ENCODE assay signal across 8 cellular contexts in genomic region chr17:76278952-76279741, GRCh38. TPM values are rescaled to one million over a fixed set of nuclear protein-coding genes. Genes with fewer than 3 reads are reported as not detected.
DNase-seq lines count a peak whose midpoint lies in the region; ATAC-seq and TF ChIP-seq lines count a peak whose summit lies in the region.

No MANE protein-coding gene starts in this region.

- ATAC-seq in DND-41 (ENCODE audit: insufficient read depth, low read depth) (peak; percentile 97), HG03520 (IDR thresholded peaks at IDR 0.05; ENCODE audit: unreplicated experiment) (peak; percentile 47), lower lobe of right lung (peak; percentile 91 to 95), HG02852 (IDR thresholded peaks at IDR 0.05; ENCODE audit: unreplicated experiment) (no peak)

- H2AFZ ChIP-seq in DND-41 (ENCODE audit: low read depth, low read length) = no peak overlapping the region

- no peaks in the 10 kb centered on the region for H3K27me3 ChIP-seq in DND-41 (ENCODE audit: insufficient read depth, low read length, poor library complexity)
- no peaks in the 10 kb centered on the region for H3K27me3 ChIP-seq in lower lobe of right lung (ENCODE audit: low read depth)

- DNase-seq in DND-41 (peak; percentile 85), NCI-H82 treated with DMSO at 0.1 percent for 48 hours (lab: John Stamatoyannopoulos, UW; ENCODE audit: unreplicated experiment) (peak; percentile 60), dermis blood vessel endothelial cell (peak; percentile 83), lower lobe of right lung (peak; percentile 92)
- DNase-seq in activated CD4-positive, alpha-beta T cell treated with anti-CD3 and anti-CD28 coated beads, Interleukin-2, amount 50 U/mL, for 4 hours = peak; percentile 84 to 86
- DNase-seq in stimulated activated CD8-positive, alpha-beta memory T cell treated with anti-CD3 and anti-CD28 coated beads, Interleukin-12 subunit alpha, Interleukin-12 subunit beta, amount 100 ng/mL, for 1 hour (ENCODE audit: low read depth) = peak; percentile 79

- H3K9ac ChIP-seq in DND-41 (ENCODE audit: low read depth, low read length) = no peak overlapping the region

- H3K79me2 ChIP-seq in DND-41 (ENCODE audit: insufficient read depth, low read length) = no peaks in the 10 kb centered on the region

- H3K27ac ChIP-seq in DND-41 (ENCODE audit: low read length) = peak overlapping the region; percentile 34; the same call in 1 of the 2 replicates
- H3K27ac ChIP-seq in lower lobe of right lung = no peak overlapping the region

- TF ChIP-seq CTCF in DND-41 (IDR thresholded peaks at IDR 0.05; ENCODE audit: borderline replicate concordance, extremely low read depth, low read length, poor library complexity, severe bottlenecking) (peak; percentile 95), lower lobe of right lung (IDR thresholded peaks at IDR 0.05) (peak; percentile 99)

- intact Hi-C loops in lower lobe of right lung (cut with DNase I) = no loop called here

- H3K4me3 ChIP-seq in DND-41 (ENCODE audit: low read depth in 1 of 2, low read length in 2 of 2) (no peak overlapping the region), lower lobe of right lung (no peak overlapping the region)

- no peaks in the 10 kb centered on the region for H3K36me3 ChIP-seq in DND-41 (ENCODE audit: insufficient read depth, low read length)
- no peaks in the 10 kb centered on the region for H3K36me3 ChIP-seq in lower lobe of right lung

- H3K4me1 ChIP-seq in DND-41 (ENCODE audit: insufficient read depth, low read length) (no peaks in the 10 kb centered on the region), lower lobe of right lung (peaks cover 18% of the 10 kb centered on the region)

- H4K20me1 ChIP-seq in DND-41 (ENCODE audit: insufficient read depth, low read length) = no peaks in the 10 kb centered on the region

- no peaks in the 10 kb centered on the region for H3K9me3 ChIP-seq in DND-41 (ENCODE audit: insufficient read depth, low read length, severe bottlenecking)
- no peaks in the 10 kb centered on the region for H3K9me3 ChIP-seq in lower lobe of right lung

- H3K4me2 ChIP-seq in DND-41 (ENCODE audit: insufficient read depth, low read length) = no peak overlapping the region

RNA-seq across cellular contexts. Expression of gene UBALD2, which starts 14.0 kb away (rescaled TPM):
- total RNA-seq in dermis blood vessel endothelial cell (3.2 and 10.4 TPM in 2 replicates), lower lobe of right lung (62.7 TPM)

RNA-seq across cellular contexts. Expression of gene QRICH2, which starts 28.9 kb away (rescaled TPM):
- total RNA-seq in dermis blood vessel endothelial cell (8.5 and 13.8 TPM in 2 replicates), lower lobe of right lung (4.5 TPM)

RNA-seq across cellular contexts. Expression of gene RNF157, which starts 38.9 kb away (rescaled TPM):
- 0.34 and 0.74 TPM in 2 replicates for total RNA-seq in dermis blood vessel endothelial cell
- 2.4 TPM for total RNA-seq in lower lobe of right lung
